In the genomic region with DNA sequence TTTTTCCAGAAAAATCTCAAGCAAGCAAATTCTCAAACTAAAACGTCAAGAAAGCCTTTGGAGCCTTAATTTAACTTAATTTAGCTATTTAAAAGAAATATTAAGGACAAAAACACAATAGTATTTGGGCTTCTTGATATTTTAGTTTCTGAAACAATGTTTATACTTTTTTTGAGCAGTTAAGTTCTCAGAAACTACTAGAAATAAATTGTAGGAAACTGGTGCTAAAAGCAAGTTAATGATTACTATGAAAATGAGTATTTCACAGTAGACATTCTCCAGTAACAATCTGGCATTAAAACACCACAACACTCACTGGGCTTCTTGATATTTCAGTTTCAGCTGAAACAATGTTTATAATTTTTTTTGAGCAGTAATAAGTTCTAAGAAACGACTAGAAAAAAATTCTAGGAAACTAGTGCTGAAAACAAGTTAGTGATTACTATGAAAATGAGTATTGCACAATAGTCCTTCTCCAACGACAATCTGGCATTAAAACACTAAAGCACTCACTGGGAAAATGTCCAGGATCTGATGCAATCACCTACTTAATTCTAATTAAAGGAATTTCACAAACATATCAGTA, we compare ENCODE assay signal across 8 cellular contexts. TPM values are rescaled to one million over a fixed set of nuclear protein-coding genes. Genes with fewer than 3 reads are reported as not detected.
DNase-seq lines count a peak whose midpoint lies in the region; ATAC-seq and TF ChIP-seq lines count a peak whose summit lies in the region.

No MANE protein-coding gene starts in this region.

- no peak for TF ChIP-seq POLR2A in adrenal gland (IDR thresholded peaks at IDR 0.05)

- intact Hi-C loops in A673 (cut with micrococcal nuclease; ENCODE audit: unreplicated experiment) (no loop called here), adrenal gland (cut with DNase I) (no loop called here)

- no peak for TF ChIP-seq CTCF in A673 (conservative IDR thresholded peaks at IDR 0.05; ENCODE audit: low read depth, low read length)
- no peak for TF ChIP-seq CTCF in HFFc6 (IDR thresholded peaks at IDR 0.05)
- TF ChIP-seq CTCF in adrenal gland (IDR thresholded peaks at IDR 0.05), result no peak

- H3K9me3 Mint-ChIP-seq in HFFc6, result no peaks in the 10 kb centered on the region

- 20 to 25% (median 24%) methylated on average over 3 of the region's 3 CpGs for whole genome bisulfite sequencing in adrenal gland, 4 donors

- H3K27ac Mint-ChIP-seq in HFFc6, result peak overlapping the region; percentile 29; the same call in 1 of the 2 replicates

- H3K27ac ChIP-seq in A673 (ENCODE audit: low read depth, low read length, poor library complexity, severe bottlenecking) (peak overlapping the region; percentile 85), adrenal gland (peak overlapping the region in 2 of 5 donors; percentile 49 to 63)

- no peaks in the 10 kb centered on the region for H3K36me3 ChIP-seq in A673 (ENCODE audit: insufficient read depth, low read length, poor library complexity, severe bottlenecking)
- no peaks in the 10 kb centered on the region for H3K36me3 ChIP-seq in adrenal gland (replicated peaks in 1 of 2)

- no TSS peak for BruUV-seq in A673 (replicated peaks; lab: Mats Ljungman, UMichigan)

- H3K27me3 ChIP-seq in A673 (replicated peaks; ENCODE audit: insufficient read depth, low read depth, low read length, poor library complexity) (no peaks in the 10 kb centered on the region), adrenal gland (no peaks in the 10 kb centered on the region)

- CTCF ChIA-PET in A673 (lab: Charles Lee), result no interaction called here

- POLR2A ChIA-PET in A673 (lab: Charles Lee; ENCODE audit: low non-redundant PET), result no interaction called here

- ATAC-seq in HG03025 (IDR thresholded peaks at IDR 0.05; ENCODE audit: low FRiP score, unreplicated experiment), result no peak

- H3K4me3 ChIP-seq in A673 (ENCODE audit: low read depth, low read length, poor library complexity, severe bottlenecking) (peak overlapping the region; percentile 38), adrenal gland (peak overlapping the region in 1 of 4 donors; percentile 8)

- H3K36me3 Mint-ChIP-seq in HFFc6 (ENCODE audit: low read depth), result peaks cover 15% of the 10 kb centered on the region

- H3K27me3 Mint-ChIP-seq in HFFc6 (ENCODE audit: insufficient read depth), result no peaks in the 10 kb centered on the region

- DNase-seq in A673 (ENCODE audit: low spot score) (peak; percentile 80), HFFc6 (peak; percentile 68), adrenal gland (peak in 4 of 7 donors; percentile 39 to 62 (median 52)), kidney glomerular epithelial cell (lab: John Stamatoyannopoulos, UW) (peak; percentile 77), HPDE6-E6E7 (ENCODE audit: extremely low spot score) (no peak), DMS153 (lab: John Stamatoyannopoulos, UW) (no peak), retina (no peak)

- H3K4me1 Mint-ChIP-seq in HFFc6 (ENCODE audit: low read depth), result peaks cover 63% of the 10 kb centered on the region

- H3K4me3 Mint-ChIP-seq in HFFc6, result no peak overlapping the region

- H3K9me3 ChIP-seq in A673 (ENCODE audit: low read depth, low read length, poor library complexity, severe bottlenecking) (no peaks in the 10 kb centered on the region), adrenal gland (replicated peaks in 1 of 3) (no peaks in the 10 kb centered on the region)

- H3K4me1 ChIP-seq in A673 (ENCODE audit: insufficient read depth, low read length, poor library complexity, severe bottlenecking) (peaks cover 62% of the 10 kb centered on the region), adrenal gland (replicated peaks in 1 of 2) (peaks cover 13 to 45% of the 10 kb centered on the region in 2 donors)

RNA-seq across cellular contexts. Expression of a gene that starts 45.1 kb away (rescaled TPM):
- total RNA-seq in A673 (2021), result 30.1 and 31.7 TPM in 2 replicates
- 10 to 100 TPM; 43.2 to 55.8 (median 54.0) TPM for total RNA-seq in HFFc6 (2021; fragmentation: NEBNext Ultra II Directional; extraction: Animal tissue kit (Norgen Biotek cat#: 25700))
- total RNA-seq in adrenal gland, result 10 to 100 TPM; 40.1 to 66.9 (median 49.9) TPM
- polyA plus RNA-seq in adrenal gland, result 10 to 100 TPM; 17.6 to 36.8 (median 35.6) TPM

RNA-seq across cellular contexts. Expression of a gene that starts 45.4 kb away (rescaled TPM):
- 24.3 and 29.3 TPM in 2 replicates for total RNA-seq in A673 (2021)
- 10 to 100 TPM; 37.7 to 51.0 (median 43.5) TPM for total RNA-seq in HFFc6 (2021; fragmentation: NEBNext Ultra II Directional; extraction: Animal tissue kit (Norgen Biotek cat#: 25700))
- 100 to 1,000 TPM in 3 of 8 donors, 10 to 100 TPM in 5; 51.2 to 154 (median 97.6) TPM for total RNA-seq in adrenal gland
- 10 to 100 TPM; 65.1 to 94.4 (median 81.4) TPM for polyA plus RNA-seq in adrenal gland

RNA-seq across cellular contexts. Expression of a gene that starts 49.0 kb away (rescaled TPM):
- total RNA-seq in A673 (2021), result 2.2 and 2.4 TPM in 2 replicates
- total RNA-seq in HFFc6 (2021; fragmentation: NEBNext Ultra II Directional; extraction: Animal tissue kit (Norgen Biotek cat#: 25700)), result 1 to 10 TPM in 3 of 6 experiments, under 1 TPM in 3; 0.51 to 1.6 (median 0.87) TPM
- 1 to 10 TPM in 5 of 8 donors, under 1 TPM in 2, not detected in 1; 0.52 to 4.0 (median 1.9) TPM for total RNA-seq in adrenal gland
- polyA plus RNA-seq in adrenal gland, result 1 to 10 TPM; 1.0 to 2.7 (median 1.2) TPM

Comparison
In these comparisons a context has a peak if more than half of its experiments do, and no peak if none do; other contexts are left out.
1. DNase-seq: peak in A673 (single experiment), HFFc6 (single experiment), adrenal gland (4 of 7) and kidney glomerular epithelial cell (single experiment); none in HPDE6-E6E7 (single experiment), DMS153 (single experiment) and retina (single experiment).